Comparison of ENCODE assay signal across 19 cellular contexts in the genomic region with DNA sequence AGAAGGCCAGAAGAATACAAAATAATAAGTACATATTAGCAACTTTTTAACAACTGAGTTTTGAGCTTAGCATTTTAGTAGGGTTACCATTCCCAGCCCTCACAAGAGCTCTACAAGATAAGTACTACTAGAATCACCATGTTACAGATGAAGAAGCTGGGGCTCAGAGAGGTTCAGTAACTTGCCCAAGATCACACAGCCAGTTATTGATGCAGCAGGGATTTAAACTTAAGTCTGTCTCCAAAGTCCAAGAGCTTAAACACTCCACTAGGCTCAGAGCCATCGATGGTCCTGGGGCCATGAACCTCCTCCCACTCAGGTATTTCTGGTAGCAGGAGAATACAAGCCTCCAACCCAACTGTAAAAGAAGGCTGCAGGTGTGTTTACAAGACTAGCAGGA. TPM values are rescaled to one million over a fixed set of nuclear protein-coding genes. Genes with fewer than 3 reads are reported as not detected.
DNase-seq lines count a peak whose midpoint lies in the region; ATAC-seq and TF ChIP-seq lines count a peak whose summit lies in the region.
"Had no signal": no experiment of that assay in that cellular context is flagged by ENCODE, and none has a peak within 500 bp of the region (broad histone marks: within the 10 kb centered on the region; RNA-seq: fewer than 3 reads in every experiment).

No MANE protein-coding gene starts in this region.

- no peaks in the 10 kb centered on the region for H3K27me3 ChIP-seq in left ventricle myocardium inferior (ENCODE audit: low read depth)
- no peaks in the 10 kb centered on the region for H3K27me3 ChIP-seq in gastroesophageal sphincter
- no peaks in the 10 kb centered on the region for H3K27me3 ChIP-seq in rectal smooth muscle tissue (ENCODE audit: control insufficient read depth, insufficient read depth, low read length)
- no peaks in the 10 kb centered on the region for H3K27me3 ChIP-seq in tibial artery
- no peaks in the 10 kb centered on the region for H3K27me3 ChIP-seq in hepatocyte
- H3K27me3 ChIP-seq: cardiac muscle cell, left lung had no signal

- H4K20me1 ChIP-seq in hepatocyte (ENCODE audit: insufficient read depth, poor library complexity, severe bottlenecking): no peaks in the 10 kb centered on the region

- H2AFZ ChIP-seq in hepatocyte: no peak overlapping the region
- H2AFZ ChIP-seq: parathyroid adenoma had no signal

- no peak overlapping the region for H3K9ac ChIP-seq in rectal smooth muscle tissue (ENCODE audit: low read length)
- H3K9ac ChIP-seq: parathyroid adenoma had no signal

- H3K4me2 ChIP-seq in hepatocyte: no peak overlapping the region

- no peak for DNase-seq in left ventricle myocardium inferior
- DNase-seq in left cardiac atrium: no peak
- DNase-seq in tibial artery: no peak
- no peak for DNase-seq in hepatocyte (ENCODE audit: low spot score)
- DNase-seq: activated CD4-positive, alpha-beta memory T cell treated with anti-CD3 and anti-CD28 coated beads, Interleukin-2, amount 10 ng/mL, durations not matched to agents 7 days and 5 days; activated CD4-positive, alpha-beta T cell treated with anti-CD3 and anti-CD28 coated beads for 1 hour; H9; left lung; NCI-H2029; nephron progenitor cell; stimulated activated naive CD4-positive, alpha-beta T cell treated with Interleukin-2 at 50 U/mL for 16 hours; trophoblast cell had no signal

- no peak overlapping the region for H3K4me3 ChIP-seq in left ventricle myocardium inferior
- no peak overlapping the region for H3K4me3 ChIP-seq in gastroesophageal sphincter
- no peak overlapping the region for H3K4me3 ChIP-seq in rectal smooth muscle tissue (ENCODE audit: low read length)
- H3K4me3 ChIP-seq in tibial artery: no peak overlapping the region
- no peak overlapping the region for H3K4me3 ChIP-seq in hepatocyte
- H3K4me3 ChIP-seq: cardiac muscle cell, left lung had no signal

- 40% methylated on average over 1 of the region's 1 CpG; no CpG with 5 or more reads in 1 of the 2 donors for WGBS in gastroesophageal sphincter (ENCODE audit: low coverage in 1 of 2), 2 donors
- WGBS in hepatocyte (ENCODE audit: low lambda C conversion rate, missing lambda C conversion rate): 61% methylated on average over 1 of the region's 1 CpG

- H3K4me1 ChIP-seq in left ventricle myocardium inferior (peaks cover 56% of the 10 kb centered on the region), gastroesophageal sphincter (peaks cover 13 to 90% (median 17%) of the 10 kb centered on the region in 3 donors), rectal smooth muscle tissue (ENCODE audit: control insufficient read depth, insufficient read depth, low read length) (peaks cover 35% of the 10 kb centered on the region), tibial artery (peaks cover 0 to 84% (median 39%) of the 10 kb centered on the region in 4 donors), hepatocyte (ENCODE audit: insufficient read depth) (peaks cover 4% of the 10 kb centered on the region)

- ATAC-seq in left cardiac atrium (no peak), gastroesophageal sphincter (no peak), HG03457 (IDR thresholded peaks at IDR 0.05; ENCODE audit: unreplicated experiment) (no peak), HG02970 (IDR thresholded peaks at IDR 0.05; ENCODE audit: low FRiP score, unreplicated experiment) (no peak)
- ATAC-seq: activated naive CD4-positive, alpha-beta T cell treated with anti-CD3 and anti-CD28 coated beads, Interleukin-2, amount 50 U/mL, for 72 hours; left lung had no signal

- H3K79me2 ChIP-seq in hepatocyte: peaks cover 26% of the 10 kb centered on the region

- H3K9me3 ChIP-seq in left ventricle myocardium inferior (replicated peaks) (no peaks in the 10 kb centered on the region), gastroesophageal sphincter (no peaks in the 10 kb centered on the region), tibial artery (no peaks in the 10 kb centered on the region), hepatocyte (ENCODE audit: low read depth) (no peaks in the 10 kb centered on the region)
- H3K9me3 ChIP-seq: left lung had no signal

- TF ChIP-seq EP300 in gastroesophageal sphincter (IDR thresholded peaks at IDR 0.05): no peak

- peak overlapping the region; percentile 85 for H3K27ac ChIP-seq in left ventricle myocardium inferior (replicated peaks)
- H3K27ac ChIP-seq in gastroesophageal sphincter: peak overlapping the region; percentile 60 to 92 (median 85)
- H3K27ac ChIP-seq in rectal smooth muscle tissue (ENCODE audit: low read depth, low read length): peak overlapping the region; percentile 54
- H3K27ac ChIP-seq in tibial artery: peak overlapping the region; percentile 46 to 90
- H3K27ac ChIP-seq in hepatocyte: no peak overlapping the region
- H3K27ac ChIP-seq: cardiac muscle cell, left lung, parathyroid adenoma had no signal

- no peak for TF ChIP-seq CTCF in left ventricle myocardium inferior (IDR thresholded peaks at IDR 0.05; ENCODE audit: borderline replicate concordance)
- TF ChIP-seq CTCF in gastroesophageal sphincter (IDR thresholded peaks at IDR 0.05): no peak
- TF ChIP-seq CTCF in tibial artery (IDR thresholded peaks at IDR 0.05): no peak
- no peak for TF ChIP-seq CTCF in hepatocyte (IDR thresholded peaks at IDR 0.05; ENCODE audit: poor library complexity)

- intact Hi-C loops in left ventricle myocardium inferior (cut with micrococcal nuclease) (no loop called here), left cardiac atrium (cut with DNase I) (no loop called here), tibial artery (cut with DNase I; ENCODE audit: low total_unique reads) (no loop called here)

- H3K36me3 ChIP-seq in left ventricle myocardium inferior (no peaks in the 10 kb centered on the region), gastroesophageal sphincter (no peaks in the 10 kb centered on the region), rectal smooth muscle tissue (ENCODE audit: control insufficient read depth, insufficient read depth, low read length) (no peaks in the 10 kb centered on the region), tibial artery (no peaks in the 10 kb centered on the region), hepatocyte (replicated peaks; ENCODE audit: insufficient read depth, low read depth) (no peaks in the 10 kb centered on the region)
- H3K36me3 ChIP-seq: cardiac muscle cell, left lung had no signal

- TF ChIP-seq POLR2A in gastroesophageal sphincter (IDR thresholded peaks at IDR 0.05): no peak

- no peaks in the 10 kb centered on the region for H3K9me2 ChIP-seq in hepatocyte (replicated peaks; ENCODE audit: insufficient read depth)

RNA-seq across cellular contexts. Expression of a gene that starts 30.8 kb away (rescaled TPM):
- 828 TPM for total RNA-seq in left ventricle myocardium inferior
- total RNA-seq in left cardiac atrium: 100 to 1,000 TPM; 436 to 508 TPM
- total RNA-seq in gastroesophageal sphincter: 1,000 to 10,000 TPM in 3 of 4 donors, 100 to 1,000 TPM in 1; 825 to 2,193 (median 1,462) TPM
- 22.9 and 27.6 TPM in 2 replicates for total RNA-seq in hepatocyte
- 16.2 TPM in 2 replicates for polyA plus RNA-seq in hepatocyte

Comparison
In these comparisons a context has a peak if more than half of its experiments do, and no peak if none do; other contexts are left out.
1. RNA of a gene that starts 30.8 kb away (total RNA-seq): 825 to 2,193 TPM in gastroesophageal sphincter, 828 TPM in left ventricle myocardium inferior (single experiment) and 436 to 508 TPM in left cardiac atrium; 22.9 to 27.6 TPM in hepatocyte; every median in the first group is over 10 times any median in the second.